8 cellular contexts compared by ENCODE assay signal in the genomic region with DNA sequence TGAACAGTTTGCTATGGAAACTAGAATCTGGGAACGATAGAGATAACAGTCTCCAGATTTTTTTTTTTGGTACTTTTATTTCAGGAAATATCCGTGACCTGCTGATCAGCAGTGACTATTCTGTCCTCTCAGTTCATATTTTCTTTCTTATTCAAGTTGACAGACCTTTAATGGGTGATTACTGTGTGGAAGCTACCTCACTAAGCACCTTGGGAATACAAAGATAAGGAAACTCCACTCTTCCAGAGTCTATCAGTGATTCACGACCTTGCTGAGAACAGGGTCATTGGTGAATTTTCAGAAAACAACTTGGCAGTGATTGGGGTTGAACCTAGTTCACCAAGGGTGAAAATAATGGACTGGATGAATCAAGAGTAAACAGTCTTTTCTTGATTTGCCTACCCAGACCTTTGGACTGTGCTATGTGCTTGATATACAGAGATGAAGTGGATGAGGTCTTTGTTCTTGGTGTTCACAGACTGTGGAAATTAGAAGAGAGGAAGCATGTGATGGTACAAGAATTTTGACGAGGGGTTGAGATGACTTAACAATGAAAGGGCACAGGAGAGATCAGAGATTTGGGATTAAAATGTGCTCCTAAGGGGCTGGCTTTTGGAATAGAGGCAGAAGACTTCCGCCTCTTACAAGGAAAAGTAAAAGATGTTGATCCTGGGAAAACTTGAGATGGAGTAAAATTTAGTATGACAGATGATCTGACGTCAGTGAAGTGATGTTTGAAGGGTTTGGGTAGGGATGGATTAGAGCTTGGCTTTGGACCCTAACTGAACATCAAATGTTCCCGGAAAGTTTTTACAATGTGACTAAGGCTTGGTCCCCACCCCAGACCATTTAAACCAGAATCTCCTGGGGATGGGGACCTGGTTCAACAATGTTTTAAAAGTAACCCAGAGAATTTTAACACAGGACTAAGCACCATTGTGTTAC. TPM values are rescaled to one million over a fixed set of nuclear protein-coding genes. Genes with fewer than 3 reads are reported as not detected.
A peak's percentile ranks its signal among the peaks of the same experiment; 100 is the strongest.
DNase-seq lines count a peak whose midpoint lies in the region; ATAC-seq and TF ChIP-seq lines count a peak whose summit lies in the region.

No MANE protein-coding gene starts in this region.

- H3K27me3 ChIP-seq in brain microvascular endothelial cell (replicated peaks) (no peaks in the 10 kb centered on the region), mesenchymal stem cell (ENCODE audit: control insufficient read depth in 1 of 2, insufficient read depth in 1 of 2, low read length in 2 of 2) (no peaks in the 10 kb centered on the region), aorta (ENCODE audit: control insufficient read depth in 1 of 2, insufficient read depth in 2 of 2, low read length in 1 of 2) (no peaks in the 10 kb centered on the region)

- in situ Hi-C loops in brain microvascular endothelial cell (cut with HindIII; ENCODE audit: low pct_ligation_motif_present, low sequenced_read_pairs), result no loop called here

- intact Hi-C loops in aorta (cut with DNase I), result loop anchor here (5.0 to 10.0 kb wide), 2 partner anchors 146 to 148 kb away; partner anchors contain the start of gene ZNF133 (in 2 of the 2)

- WGBS in mesenchymal stem cell, result 57% methylated on average over 6 of the region's 7 CpGs
- WGBS in aorta, 2 donors, result 29 to 30% methylated on average over 7 of the region's 7 CpGs

- H3K9ac ChIP-seq in mesenchymal stem cell (ENCODE audit: low read length), result peak overlapping the region; percentile 95

- no peak overlapping the region for H2BK120ac ChIP-seq in mesenchymal stem cell (ENCODE audit: low read depth, low read length)

- H2BK12ac ChIP-seq in mesenchymal stem cell (ENCODE audit: low read length in 2 of 2), result no peak overlapping the region

- H3K27ac ChIP-seq in brain microvascular endothelial cell (no peak overlapping the region), mesenchymal stem cell (ENCODE audit: low read length, poor library complexity, severe bottlenecking) (no peak overlapping the region), aorta (ENCODE audit: low read depth in 1 of 2, low read length in 2 of 2) (no peak overlapping the region)

- no peak for ATAC-seq in stimulated activated naive CD8-positive, alpha-beta T cell treated with anti-CD3 and anti-CD28 coated beads, Interleukin-15, Interleukin-2, amounts not matched to agents 100 U/mL and 50 U/mL, for 24 hours
- no peak for ATAC-seq in aorta (ENCODE audit: low FRiP score)

- H3K36me3 ChIP-seq in brain microvascular endothelial cell (replicated peaks), result peaks cover 4% of the 10 kb centered on the region
- H3K36me3 ChIP-seq in mesenchymal stem cell (ENCODE audit: control insufficient read depth in 1 of 2, insufficient read depth in 2 of 2, low read depth in 1 of 2, low read length in 2 of 2), result peaks cover 4 to 15% of the 10 kb centered on the region in 2 experiments
- peaks cover 0 to 4% of the 10 kb centered on the region in 2 donors for H3K36me3 ChIP-seq in aorta (ENCODE audit: control insufficient read depth in 1 of 2, insufficient read depth in 2 of 2, low read length in 1 of 2)

- TF ChIP-seq CTCF in brain microvascular endothelial cell (IDR thresholded peaks at IDR 0.05; ENCODE audit: low read depth, low read length, missing control alignments), result no peak

- no peak overlapping the region for H3K23ac ChIP-seq in mesenchymal stem cell (ENCODE audit: low read length in 2 of 2)

- no peaks in the 10 kb centered on the region for H3K9me3 ChIP-seq in mesenchymal stem cell (ENCODE audit: control insufficient read depth, low read length)
- no peaks in the 10 kb centered on the region for H3K9me3 ChIP-seq in aorta (ENCODE audit: control insufficient read depth, low read length)

- H3K14ac ChIP-seq in mesenchymal stem cell (ENCODE audit: low read length in 2 of 2), result no peak overlapping the region

- no peak for DNase-seq in stimulated activated naive CD8-positive, alpha-beta T cell treated with anti-CD3 and anti-CD28 coated beads, Interleukin-15, Interleukin-2, amounts not matched to agents 100 U/mL and 50 U/mL, for 24 hours
- DNase-seq in brain microvascular endothelial cell (no peak), mesenchymal stem cell (peak; percentile 4), aorta (no peak), inferior parietal cortex (ENCODE audit: extremely low spot score) (no peak), NCI-H1105 treated with DMSO at 0.1 percent for 48 hours (lab: John Stamatoyannopoulos, UW) (no peak), Ammon's horn (ENCODE audit: low spot score) (no peak)

- peak overlapping the region; percentile 59 for H3K27ac Mint-ChIP-seq in stimulated activated naive CD8-positive, alpha-beta T cell treated with anti-CD3 and anti-CD28 coated beads, Interleukin-15, Interleukin-2, amounts not matched to agents 100 ng/mL and 50 ng/mL, for 24 hours

- H3K4me2 ChIP-seq in mesenchymal stem cell (ENCODE audit: low read length, poor library complexity, severe bottlenecking), result peak overlapping the region; percentile 84

- no peak overlapping the region for H3K4ac ChIP-seq in mesenchymal stem cell (ENCODE audit: low read depth in 1 of 2, low read length in 2 of 2)

- no peak overlapping the region for H2BK5ac ChIP-seq in mesenchymal stem cell (ENCODE audit: low read depth, low read length, poor library complexity, severe bottlenecking)

- H3K9me3 Mint-ChIP-seq in stimulated activated naive CD8-positive, alpha-beta T cell treated with anti-CD3 and anti-CD28 coated beads, Interleukin-15, Interleukin-2, amounts not matched to agents 100 ng/mL and 50 ng/mL, for 24 hours, result no peaks in the 10 kb centered on the region

- no peak overlapping the region for H2AK5ac ChIP-seq in mesenchymal stem cell (ENCODE audit: low read length, severe bottlenecking)

- H3K27me3 Mint-ChIP-seq in stimulated activated naive CD8-positive, alpha-beta T cell treated with anti-CD3 and anti-CD28 coated beads, Interleukin-15, Interleukin-2, amounts not matched to agents 100 ng/mL and 50 ng/mL, for 24 hours, result no peaks in the 10 kb centered on the region

- no peak overlapping the region for H4K8ac ChIP-seq in mesenchymal stem cell (ENCODE audit: low read length)

- H3K36me3 Mint-ChIP-seq in stimulated activated naive CD8-positive, alpha-beta T cell treated with anti-CD3 and anti-CD28 coated beads, Interleukin-15, Interleukin-2, amounts not matched to agents 100 ng/mL and 50 ng/mL, for 24 hours (ENCODE audit: low read depth), result peaks cover 15% of the 10 kb centered on the region

- peak overlapping the region; percentile 80 for H3K4me3 Mint-ChIP-seq in stimulated activated naive CD8-positive, alpha-beta T cell treated with anti-CD3 and anti-CD28 coated beads, Interleukin-15, Interleukin-2, amounts not matched to agents 100 ng/mL and 50 ng/mL, for 24 hours

- peak overlapping the region; percentile 86 for H3K4me3 ChIP-seq in brain microvascular endothelial cell (ENCODE audit: low read depth, low read length)
- H3K4me3 ChIP-seq in mesenchymal stem cell (ENCODE audit: insufficient read depth in 1 of 2, low read depth in 1 of 2, low read length in 2 of 2), result peak overlapping the region in 1 of 2 experiments; percentile 85
- peak overlapping the region; percentile 88 to 100 for H3K4me3 ChIP-seq in aorta (ENCODE audit: low read length in 2 of 2)

- no peak overlapping the region for H2AFZ ChIP-seq in mesenchymal stem cell (ENCODE audit: low read depth, low read length)

- H3K18ac ChIP-seq in mesenchymal stem cell (ENCODE audit: low read depth in 1 of 2, low read length in 2 of 2), result no peak overlapping the region

- peaks cover 30% of the 10 kb centered on the region for H3K4me1 Mint-ChIP-seq in stimulated activated naive CD8-positive, alpha-beta T cell treated with anti-CD3 and anti-CD28 coated beads, Interleukin-15, Interleukin-2, amounts not matched to agents 100 ng/mL and 50 ng/mL, for 24 hours (ENCODE audit: low read depth)

- H3K4me1 ChIP-seq in mesenchymal stem cell (ENCODE audit: control insufficient read depth, insufficient read depth, low read depth, low read length), result peaks cover 2% of the 10 kb centered on the region
- H3K4me1 ChIP-seq in aorta (ENCODE audit: control insufficient read depth in 1 of 2, insufficient read depth in 2 of 2, low read length in 2 of 2), result peaks cover 0 to 12% of the 10 kb centered on the region in 2 donors

- peaks cover 9% of the 10 kb centered on the region for H3K79me1 ChIP-seq in mesenchymal stem cell (replicated peaks; ENCODE audit: low read length, poor library complexity, severe bottlenecking)

- H2BK15ac ChIP-seq in mesenchymal stem cell (ENCODE audit: low read depth, poor library complexity, severe bottlenecking), result no peak overlapping the region

- no peak overlapping the region for H4K91ac ChIP-seq in mesenchymal stem cell (ENCODE audit: low read length)

RNA-seq across cellular contexts. Expression of gene KAT14, which starts 1.2 kb away (rescaled TPM):
- polyA plus RNA-seq in mesenchymal stem cell (2013, experiment 1 of 2), result 7.0 TPM
- polyA plus RNA-seq in mesenchymal stem cell (2013, experiment 2 of 2), result 6.7 TPM
- total RNA-seq in aorta, result 10 to 100 TPM in 1 of 2 donors, 1 to 10 TPM in 1; 8.3 to 11.8 TPM
- 1 to 10 TPM; 4.7 to 5.0 TPM for polyA plus RNA-seq in aorta

RNA-seq across cellular contexts. Expression of gene PET117, which starts 1.2 kb away (rescaled TPM):
- 12.0 TPM for polyA plus RNA-seq in mesenchymal stem cell (2013, experiment 1 of 2)
- polyA plus RNA-seq in mesenchymal stem cell (2013, experiment 2 of 2), result 13.1 TPM
- 10 to 100 TPM in 1 of 2 donors, 1 to 10 TPM in 1; 8.0 to 10.6 TPM for total RNA-seq in aorta
- 10 to 100 TPM in 1 of 2 donors, 1 to 10 TPM in 1; 7.6 to 19.4 TPM for polyA plus RNA-seq in aorta
